1 cellular context compared by ENCODE assay signal in genomic region chr22:36156119-36156514, GRCh38.
A peak's percentile ranks its signal among the peaks of the same experiment; 100 is the strongest.
TF ChIP-seq lines count a peak whose summit lies in the region.

No MANE protein-coding gene starts in this region.

TF ChIP-seq in GM12878, 131 proteins besides CTCF, POLR2A, EP300 and RAD21:
- 0 out of 2 replicates have a peak, but pooled peaks have one; percentile 7 for TF ChIP-seq CBFB (IDR thresholded peaks at IDR 0.05; ENCODE audit: low read depth)
- TF ChIP-seq SPI1 (IDR thresholded peaks at IDR 0.05; ENCODE audit: borderline replicate concordance, insufficient read depth, low read depth, low read length): no peak
- TF ChIP-seq SREBF1 (IDR thresholded peaks at IDR 0.05; ENCODE audit: low read length): no peak
